ENCODE assay signal across 1 cellular context in genomic region chr17:36863131-36863530, GRCh38.
TF ChIP-seq lines count a peak whose summit lies in the region.

No MANE protein-coding gene starts in this region.

TF ChIP-seq in H1, 55 proteins besides CTCF, POLR2A, EP300 and RAD21 (continued from another document):
- TF ChIP-seq POU5F1 (IDR thresholded peaks at IDR 0.05; ENCODE audit: low read depth, low read length), result no peak
- TF ChIP-seq PHF8 (conservative IDR thresholded peaks at IDR 0.05; ENCODE audit: low read depth, low read length), result no peak
- no peak for TF ChIP-seq SAP30 (IDR thresholded peaks at IDR 0.05; ENCODE audit: insufficient read depth, insufficient replicate concordance, low read length)
- TF ChIP-seq SIRT6 (IDR thresholded peaks at IDR 0.05; ENCODE audit: low read length), result no peak
